In genomic region chr1:20710450-20711284, GRCh38 we compare ENCODE assay signal across 2 cellular contexts.
TF ChIP-seq lines count a peak whose summit lies in the region.

No MANE protein-coding gene starts in this region.

TF ChIP-seq in HEK293, 187 proteins besides CTCF, POLR2A, EP300 and RAD21 (continued from another document):
- TF ChIP-seq ZNF266 (tag by site-specific recombination; IDR thresholded peaks at IDR 0.05; ENCODE audit: low read depth) (no peak), ZIC2 (tag by site-specific recombination; IDR thresholded peaks at IDR 0.05) (peak; percentile 83), ZNF138 (tag by site-specific recombination; IDR thresholded peaks at IDR 0.05; ENCODE audit: borderline replicate concordance) (no peak)
TF ChIP-seq in HEK293: peak in this region for 1.

TF ChIP-seq in K562, 482 proteins besides CTCF, POLR2A, EP300 and RAD21 (continued from another document):
- TF ChIP-seq, protein P1, sequence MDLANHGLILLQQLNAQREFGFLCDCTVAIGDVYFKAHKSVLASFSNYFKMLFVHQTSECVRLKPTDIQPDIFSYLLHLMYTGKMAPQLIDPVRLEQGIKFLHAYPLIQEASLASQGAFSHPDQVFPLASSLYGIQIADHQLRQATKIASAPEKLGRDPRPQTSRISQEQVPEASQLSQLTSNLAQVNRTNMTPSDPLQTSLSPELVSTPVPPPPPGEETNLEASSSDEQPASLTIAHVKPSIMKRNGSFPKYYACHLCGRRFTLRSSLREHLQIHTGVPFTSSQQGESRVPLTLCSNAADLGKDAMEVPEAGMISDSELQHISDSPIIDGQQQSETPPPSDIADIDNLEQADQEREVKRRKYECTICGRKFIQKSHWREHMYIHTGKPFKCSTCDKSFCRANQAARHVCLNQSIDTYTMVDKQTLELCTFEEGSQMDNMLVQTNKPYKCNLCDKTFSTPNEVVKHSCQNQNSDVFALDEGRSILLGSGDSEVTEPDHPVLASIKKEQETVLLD (IDR thresholded peaks at IDR 0.05) = no peak
- TF ChIP-seq DACH1 (IDR thresholded peaks at IDR 0.05; ENCODE audit: partially characterized antibody) (peak; percentile 50), NFRKB (IDR thresholded peaks at IDR 0.05; ENCODE audit: low read depth) (no peak), ASH1L (IDR thresholded peaks at IDR 0.05; ENCODE audit: borderline replicate concordance, low read depth, partially characterized antibody) (no peak), ZBTB7A (IDR thresholded peaks at IDR 0.05; ENCODE audit: borderline replicate concordance, control insufficient read depth, low read depth, low read length) (peak; percentile 54; the same call in 1 of the 2 replicates), CBX1 (IDR thresholded peaks at IDR 0.05; ENCODE audit: low read depth) (no peak), RBM25 (IDR thresholded peaks at IDR 0.05; ENCODE audit: low read depth, low read length, severe bottlenecking) (peak; percentile 28), ZNF41 (CRISPR knock-in tag; conservative IDR thresholded peaks at IDR 0.05) (no peak), ARNT (IDR thresholded peaks at IDR 0.05) (no peak)
- TF ChIP-seq, protein P2, sequence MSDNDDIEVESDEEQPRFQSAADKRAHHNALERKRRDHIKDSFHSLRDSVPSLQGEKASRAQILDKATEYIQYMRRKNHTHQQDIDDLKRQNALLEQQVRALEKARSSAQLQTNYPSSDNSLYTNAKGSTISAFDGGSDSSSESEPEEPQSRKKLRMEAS (CRISPR knock-in tag; IDR thresholded peaks at IDR 0.05) = 0 out of 2 replicates have a peak, but pooled peaks have one; percentile 1
- TF ChIP-seq, protein P3, sequence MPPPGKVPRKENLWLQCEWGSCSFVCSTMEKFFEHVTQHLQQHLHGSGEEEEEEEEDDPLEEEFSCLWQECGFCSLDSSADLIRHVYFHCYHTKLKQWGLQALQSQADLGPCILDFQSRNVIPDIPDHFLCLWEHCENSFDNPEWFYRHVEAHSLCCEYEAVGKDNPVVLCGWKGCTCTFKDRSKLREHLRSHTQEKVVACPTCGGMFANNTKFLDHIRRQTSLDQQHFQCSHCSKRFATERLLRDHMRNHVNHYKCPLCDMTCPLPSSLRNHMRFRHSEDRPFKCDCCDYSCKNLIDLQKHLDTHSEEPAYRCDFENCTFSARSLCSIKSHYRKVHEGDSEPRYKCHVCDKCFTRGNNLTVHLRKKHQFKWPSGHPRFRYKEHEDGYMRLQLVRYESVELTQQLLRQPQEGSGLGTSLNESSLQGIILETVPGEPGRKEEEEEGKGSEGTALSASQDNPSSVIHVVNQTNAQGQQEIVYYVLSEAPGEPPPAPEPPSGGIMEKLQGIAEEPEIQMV (tag; conservative IDR thresholded peaks at IDR 0.05; ENCODE audit: low read depth) = no peak
